In the genomic region with DNA sequence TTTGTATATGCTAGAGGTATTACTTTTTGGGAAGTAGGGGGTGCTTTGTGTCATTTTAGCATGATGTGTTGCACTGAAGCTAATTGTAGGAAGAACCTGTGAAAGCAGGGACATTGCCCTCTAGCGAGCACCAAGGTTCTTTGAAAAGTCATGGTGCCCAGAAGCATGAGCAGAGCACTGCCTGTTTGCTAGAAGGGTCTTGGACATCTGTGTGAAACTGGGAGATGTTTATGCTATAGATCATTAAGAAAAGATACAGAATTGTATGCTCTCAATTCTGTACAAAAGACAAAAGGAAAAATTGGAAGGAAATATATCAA, we compare ENCODE assay signal across 10 cellular contexts. TPM values are rescaled to one million over a fixed set of nuclear protein-coding genes. Genes with fewer than 3 reads are reported as not detected.
DNase-seq lines count a peak whose midpoint lies in the region; ATAC-seq and TF ChIP-seq lines count a peak whose summit lies in the region.
"Had no signal": no experiment of that assay in that cellular context is flagged by ENCODE, and none has a peak within 500 bp of the region (broad histone marks: within the 10 kb centered on the region; RNA-seq: fewer than 3 reads in every experiment).

No MANE protein-coding gene starts in this region.

- TF ChIP-seq CTCF in C4-2B (conservative IDR thresholded peaks at IDR 0.05) (peak; percentile 19; the same call in 1 of the 2 replicates), left lung (IDR thresholded peaks at IDR 0.05) (no peak)

- H3K27ac ChIP-seq in C4-2B (no peak overlapping the region), left lung (no peak overlapping the region)

- peak; percentile 34 for ATAC-seq in GM18907 (IDR thresholded peaks at IDR 0.05; ENCODE audit: unreplicated experiment)
- ATAC-seq in HG03095 (IDR thresholded peaks at IDR 0.05; ENCODE audit: unreplicated experiment), result peak; percentile 36
- no peak for ATAC-seq in left lung

- DNase-seq in cerebellar cortex (ENCODE audit: low spot score), result peak; percentile 2
- no peak for DNase-seq in left lung
- no peak for DNase-seq in NCI-H128 (lab: John Stamatoyannopoulos, UW; ENCODE audit: unreplicated experiment)
- no peak for DNase-seq in NCI-H1092 treated with DMSO at 0.1 percent for 48 hours (lab: John Stamatoyannopoulos, UW)
- DNase-seq in stimulated activated CD4-positive, alpha-beta T cell treated with anti-CD3 and anti-CD28 coated beads, Interleukin-2, amount 100 ng/mL, for 24 hours, result no peak
- DNase-seq: activated T-cell treated with anti-CD3 and anti-CD28 coated beads, Interleukin-2, amount 50 U/mL, for 1 hour had no signal

- intact Hi-C loops in left lung (cut with DNase I), result no loop called here

- H3K36me3 ChIP-seq in left lung, result no peaks in the 10 kb centered on the region

- H3K9me3 ChIP-seq in left lung, result no peaks in the 10 kb centered on the region

- no peaks in the 10 kb centered on the region for H3K4me1 ChIP-seq in left lung

- peaks cover 0 to 6% of the 10 kb centered on the region in 2 donors for H3K27me3 ChIP-seq in left lung

- no peak overlapping the region for H3K4me3 ChIP-seq in left lung

RNA-seq across cellular contexts. Expression of a gene that starts 14.7 kb away (rescaled TPM):
- total RNA-seq in left lung, result under 1 TPM; 0.24 to 0.29 TPM

RNA-seq across cellular contexts. Expression of a gene that starts 29.2 kb away (rescaled TPM):
- total RNA-seq in left lung, result not detected
- total RNA-seq: fibroblast of lung had no signal
